Comparison of ENCODE assay signal across 1 cellular context in genomic region chr16:66977341-66978113, GRCh38.
TF ChIP-seq lines count a peak whose summit lies in the region.

No MANE protein-coding gene starts in this region.

TF ChIP-seq in GM12878, 131 proteins besides CTCF, POLR2A, EP300 and RAD21 (continued from another document):
- TF ChIP-seq ATF2 (IDR thresholded peaks at IDR 0.05; ENCODE audit: low read length) (no peak), ESRRA (IDR thresholded peaks at IDR 0.05; ENCODE audit: low read length) (no peak), REST (IDR thresholded peaks at IDR 0.05; ENCODE audit: low read depth, low read length) (0 out of 2 replicates have a peak, but pooled peaks have one; percentile 30), LARP7 (IDR thresholded peaks at IDR 0.05) (0 out of 2 replicates have a peak, but pooled peaks have one; percentile 42), RELA (IDR thresholded peaks at IDR 0.05; ENCODE audit: borderline replicate concordance, partially characterized antibody) (no peak), CREM (IDR thresholded peaks at IDR 0.05; ENCODE audit: low read depth) (no peak), CBFB (IDR thresholded peaks at IDR 0.05; ENCODE audit: low read depth) (no peak), MXI1 (IDR thresholded peaks at IDR 0.05; ENCODE audit: low read depth, low read length) (no peak), TAF1 (IDR thresholded peaks at IDR 0.05; ENCODE audit: borderline replicate concordance, low read depth, low read length) (no peak), SRF (IDR thresholded peaks at IDR 0.05; ENCODE audit: low read depth in 2 of 2, low read length in 2 of 2) (no peak), SP1 (IDR thresholded peaks at IDR 0.05; ENCODE audit: low read depth, low read length) (no peak), SIX5 (IDR thresholded peaks at IDR 0.05; ENCODE audit: low read depth, low read length, severe bottlenecking) (no peak), ZBTB4 (CRISPR knock-in tag; IDR thresholded peaks at IDR 0.05) (no peak), ZBED1 (IDR thresholded peaks at IDR 0.05; ENCODE audit: borderline replicate concordance) (no peak), RFX5 (IDR thresholded peaks at IDR 0.05; ENCODE audit: low read depth, low read length) (no peak), POLR2AphosphoS2 (IDR thresholded peaks at IDR 0.05; ENCODE audit: low read depth, low read length) (no peak), CHD2 (IDR thresholded peaks at IDR 0.05; ENCODE audit: borderline replicate concordance, low read depth, low read length) (0 out of 2 replicates have a peak, but pooled peaks have one; percentile 18), USF2 (IDR thresholded peaks at IDR 0.05; ENCODE audit: borderline replicate concordance, low read depth, low read length) (no peak), NFXL1 (IDR thresholded peaks at IDR 0.05; ENCODE audit: borderline replicate concordance) (no peak), IKZF2 (IDR thresholded peaks at IDR 0.05) (0 out of 4 replicates have a peak, but pooled peaks of 1 of the 2 experiments have one; percentile 13), ASH2L (IDR thresholded peaks at IDR 0.05; ENCODE audit: borderline replicate concordance, low read depth) (no peak), BHLHE40 (IDR thresholded peaks at IDR 0.05; ENCODE audit: borderline replicate concordance in 1 of 2, low read depth in 2 of 2, low read length in 1 of 2) (0 out of 4 replicates have a peak, but pooled peaks of 1 of the 2 experiments have one; percentile 27), NFYA (IDR thresholded peaks at IDR 0.05; ENCODE audit: borderline replicate concordance, low read depth, low read length) (no peak), SMAD5 (IDR thresholded peaks at IDR 0.05; ENCODE audit: low read depth) (no peak), IRF4 (IDR thresholded peaks at IDR 0.05; ENCODE audit: low read depth, low read length) (peak; percentile 55; the same call in 1 of the 2 replicates), RUNX3 (IDR thresholded peaks at IDR 0.05; ENCODE audit: low read length) (no peak), RBBP5 (conservative IDR thresholded peaks at IDR 0.05) (no peak), TCF7 (IDR thresholded peaks at IDR 0.05; ENCODE audit: borderline replicate concordance) (no peak), USF1 (IDR thresholded peaks at IDR 0.05; ENCODE audit: borderline replicate concordance, extremely low read length, insufficient read depth, low read depth, low read length) (no peak), CBX3 (IDR thresholded peaks at IDR 0.05; ENCODE audit: borderline replicate concordance, low read depth) (no peak), PAX8 (IDR thresholded peaks at IDR 0.05) (no peak), IKZF1 (conservative IDR thresholded peaks at IDR 0.05) (no peak), KLF5 (IDR thresholded peaks at IDR 0.05; ENCODE audit: partially characterized antibody) (no peak)
